19 cellular contexts compared by ENCODE assay signal in genomic region chr7:148787571-148788295, GRCh38.
DNase-seq lines count a peak whose midpoint lies in the region; ATAC-seq, FAIRE-seq and TF ChIP-seq lines count a peak whose summit lies in the region.
"Had no signal": no experiment of that assay in that cellular context is flagged by ENCODE, and none has a peak within 500 bp of the region (broad histone marks: within the 10 kb centered on the region; RNA-seq: fewer than 3 reads in every experiment).

No MANE protein-coding gene starts in this region.

- H3K9me3 ChIP-seq in right atrium auricular region = no peaks in the 10 kb centered on the region
- H3K9me3 ChIP-seq in K562 (replicated peaks; ENCODE audit: control insufficient read depth, insufficient read depth, low read depth, low read length) = no peaks in the 10 kb centered on the region

- no peak for TF ChIP-seq RAD21 in K562 (CRISPR knock-in tag; conservative IDR thresholded peaks at IDR 0.05 in 1 of 2, IDR thresholded peaks at IDR 0.05 in 1 of 2)

- TF ChIP-seq EP300 in K562 (IDR thresholded peaks at IDR 0.05; ENCODE audit: low read length) = no peak

- H3K4me1 ChIP-seq in right atrium auricular region (peaks cover 0 to 16% of the 10 kb centered on the region in 2 donors), K562 (replicated peaks in 1 of 2; ENCODE audit: control insufficient read depth in 2 of 2, insufficient read depth in 2 of 2, low read length in 2 of 2) (peaks cover 0 to 2% of the 10 kb centered on the region in 2 experiments; a peak in 3 of 5 replicates)
- H3K4me1 ChIP-seq: BLaER1 treated with 17β-estradiol and CSF1 and Interleukin-3, amounts not matched to agents 10 nM and 100 nM had no signal

- no peak overlapping the region for H2AFZ ChIP-seq in K562 (ENCODE audit: low read depth, low read length)

- WGBS in K562 (ENCODE audit: insufficient coverage, low coverage, missing lambda C conversion rate) = 90% methylated on average over 14 of the region's 14 CpGs

- intact Hi-C loops in left ventricle myocardium superior (cut with micrococcal nuclease) = no loop called here
- intact Hi-C loops in K562 (cut with micrococcal nuclease) = loop anchor here (5.0 kb wide), 1 partner anchor 685 kb away; no protein-coding TSS in a partner anchor

- no peak overlapping the region for H3K4me3 Mint-ChIP-seq in memory B cell
- H3K4me3 Mint-ChIP-seq: CD8-positive, alpha-beta memory T cell had no signal

- TF ChIP-seq CTCF in right atrium auricular region (IDR thresholded peaks at IDR 0.05) (no peak), K562 (IDR thresholded peaks at IDR 0.05 in 2 of 3, conservative IDR thresholded peaks at IDR 0.05 in 1 of 3; ENCODE audit: insufficient read depth in 2 of 3, low read depth in 1 of 3, low read length in 3 of 3) (no peak)

- H3K27ac ChIP-seq in right atrium auricular region (no peak overlapping the region), K562 (ENCODE audit: extremely low read depth, low read depth, low read length) (no peak overlapping the region)
- H3K27ac ChIP-seq: BLaER1 treated with 17β-estradiol and CSF1 and Interleukin-3, amounts not matched to agents 10 nM and 100 nM had no signal

- in situ Hi-C loops in K562 (cut with MboI) = no loop called here

- 0 out of 4 replicates have a peak overlapping the region, but pooled peaks of 1 of the 2 experiments have one; percentile 33 for H3K9ac ChIP-seq in K562 (ENCODE audit: insufficient read depth in 1 of 2, low read depth in 2 of 2, low read length in 2 of 2)
- H3K9ac ChIP-seq: BLaER1 treated with 17β-estradiol and CSF1 and Interleukin-3, amounts not matched to agents 10 nM and 100 nM had no signal

- BruUV-seq in K562 (replicated peaks; lab: Mats Ljungman, UMichigan) = no TSS peak

- POLR2A ChIA-PET in K562 (lab: Yijun Ruan, JAX) = interaction anchor here (0.5 to 1.4 kb wide), 5 partner anchors 14 to 77 kb away, joined by 3 to 5 read pairs (median 3); no protein-coding TSS in a partner anchor

- H3K36me3 ChIP-seq in right atrium auricular region = peaks cover 95% of the 10 kb centered on the region
- H3K36me3 ChIP-seq in K562 (ENCODE audit: control insufficient read depth, insufficient read depth, low read length) = peaks cover 95% of the 10 kb centered on the region

- TF ChIP-seq POLR2A in K562 (conservative IDR thresholded peaks at IDR 0.05) = no peak
- no peak for TF ChIP-seq POLR2A in GM18505 (IDR thresholded peaks at IDR 0.05; ENCODE audit: borderline replicate concordance, extremely low read depth, insufficient read depth, insufficient read length)

- FAIRE-seq in K562 (lab: Jason Lieb, UNC) = no peak
- FAIRE-seq: D721Med, RCC 7860 had no signal

- H3K36me3 Mint-ChIP-seq in memory B cell = peaks cover 42% of the 10 kb centered on the region

- H3K4me3 ChIP-seq in right atrium auricular region = no peak overlapping the region
- no peak overlapping the region for H3K4me3 ChIP-seq in K562
- H3K4me3 ChIP-seq: BLaER1 treated with 17β-estradiol and CSF1 and Interleukin-3, amounts not matched to agents 10 nM and 100 nM had no signal

- no peaks in the 10 kb centered on the region for H3K4me1 Mint-ChIP-seq in memory B cell

- no peaks in the 10 kb centered on the region for H4K20me1 ChIP-seq in K562 (replicated peaks; ENCODE audit: control insufficient read depth, insufficient read depth, low read length)

- H3K79me2 ChIP-seq in K562 (ENCODE audit: control insufficient read depth, insufficient read depth, low read length) = no peaks in the 10 kb centered on the region

- CTCF ChIA-PET in K562 (lab: Yijun Ruan, JAX; ENCODE audit: low intra/inter-chr PET ratio) = no interaction called here

- no peaks in the 10 kb centered on the region for H3K9me3 Mint-ChIP-seq in memory B cell
- H3K9me3 Mint-ChIP-seq: CD8-positive, alpha-beta memory T cell had no signal

- H3K4me2 ChIP-seq in K562 (ENCODE audit: insufficient read depth, low read length) = no peak overlapping the region
- H3K4me2 ChIP-seq: BLaER1 treated with 17β-estradiol and CSF1 and Interleukin-3, amounts not matched to agents 10 nM and 100 nM had no signal

- no peaks in the 10 kb centered on the region for H3K27me3 Mint-ChIP-seq in memory B cell
- H3K27me3 Mint-ChIP-seq: CD8-positive, alpha-beta memory T cell had no signal

- DNase-seq in left ventricle myocardium superior (no peak), right atrium auricular region (ENCODE audit: low spot score) (no peak), K562 (ENCODE audit: extremely low read depth in 1 of 4, low spot score in 3 of 4) (no peak), memory B cell (ENCODE audit: low spot score in 2 of 2) (no peak), NCI-H526 treated with DMSO at 0.1 percent for 48 hours (lab: John Stamatoyannopoulos, UW) (no peak), AG08395 (ENCODE audit: low spot score) (no peak)
- DNase-seq: CD8-positive, alpha-beta memory T cell; DMS79 treated with DMSO at 0.1 percent for 48 hours; NCI-H1092 treated with DMSO at 0.1 percent for 48 hours; NCI-H146; NCI-H2029 treated with DMSO at 0.1 percent for 48 hours; NCI-H2171 treated with DMSO at 0.1 percent for 48 hours; NCI-H446 treated with DMSO at 0.1 percent for 48 hours; NK-92 treated with Interleukin-12 subunit alpha and Interleukin-12 subunit beta, amount 100 ng/mL, for 24 hours; SHP77 treated with DMSO at 0.1 percent for 48 hours had no signal

- H3K27ac Mint-ChIP-seq in memory B cell = peak overlapping the region; percentile 18

- no peaks in the 10 kb centered on the region for H3K9me1 ChIP-seq in K562 (ENCODE audit: control insufficient read depth, insufficient read depth, low read length)

- ATAC-seq in left ventricle myocardium superior (peak; percentile 67), K562 (no peak), memory B cell (ENCODE audit: low read depth) (no peak), GM18505 (IDR thresholded peaks at IDR 0.05; ENCODE audit: unreplicated experiment) (no peak)

- H3K27me3 ChIP-seq in right atrium auricular region (no peaks in the 10 kb centered on the region), K562 (ENCODE audit: control insufficient read depth in 2 of 2, insufficient read depth in 2 of 2, low read length in 2 of 2) (no peaks in the 10 kb centered on the region)
- H3K27me3 ChIP-seq: BLaER1 treated with 17β-estradiol and CSF1 and Interleukin-3, amounts not matched to agents 10 nM and 100 nM had no signal

TF ChIP-seq in K562, 482 proteins besides CTCF, POLR2A, EP300 and RAD21 (continues in another document):
- TF ChIP-seq STAG1 (CRISPR knock-in tag; IDR thresholded peaks at IDR 0.05; ENCODE audit: borderline replicate concordance) = 0 out of 2 replicates have a peak, but pooled peaks have one; percentile 17
- TF ChIP-seq POLR2G (IDR thresholded peaks at IDR 0.05; ENCODE audit: low read depth, low read length) = peak; percentile 38
